In genomic region chr5:79973511-79973910, GRCh38 we compare ENCODE assay signal across 1 cellular context.
TF ChIP-seq lines count a peak whose summit lies in the region.

No MANE protein-coding gene starts in this region.

TF ChIP-seq in K562, 482 proteins besides CTCF, POLR2A, EP300 and RAD21 (continued from another document):
- TF ChIP-seq ZNF449 (CRISPR knock-in tag; IDR thresholded peaks at IDR 0.05) (no peak), ZNF655 (CRISPR knock-in tag; IDR thresholded peaks at IDR 0.05) (no peak), ZC3H11A (IDR thresholded peaks at IDR 0.05; ENCODE audit: low read depth, low read length) (no peak), CCAR2 (IDR thresholded peaks at IDR 0.05; ENCODE audit: low read depth, low read length) (no peak)
TF ChIP-seq in K562: peak in this region for 0.
